Comparison of ENCODE assay signal across 28 cellular contexts in genomic region chr5:18985397-18985796, GRCh38.
DNase-seq lines count a peak whose midpoint lies in the region; ATAC-seq and TF ChIP-seq lines count a peak whose summit lies in the region.
"Had no signal": no experiment of that assay in that cellular context is flagged by ENCODE, and none has a peak within 500 bp of the region (broad histone marks: within the 10 kb centered on the region; RNA-seq: fewer than 3 reads in every experiment).

No MANE protein-coding gene starts in this region.

- H3K9me3 ChIP-seq in endodermal cell (ENCODE audit: control insufficient read depth, low read length) (peaks cover 16% of the 10 kb centered on the region), A673 (ENCODE audit: low read depth, low read length, poor library complexity, severe bottlenecking) (no peaks in the 10 kb centered on the region)
- H3K9me3 ChIP-seq: colonic mucosa, SJSA1, thoracic aorta had no signal

- DNase-seq in NCI-H146 (lab: John Stamatoyannopoulos, UW) = peak; percentile 1
- DNase-seq in NCI-H146 treated with DMSO at 0.1 percent for 48 hours (lab: John Stamatoyannopoulos, UW; ENCODE audit: unreplicated experiment) = no peak
- peak; percentile 27 for DNase-seq in NCI-H2081 treated with DMSO at 0.1 percent for 48 hours (lab: John Stamatoyannopoulos, UW)
- no peak for DNase-seq in endodermal cell
- peak; percentile 36 for DNase-seq in pons (ENCODE audit: low spot score)
- no peak for DNase-seq in A673 (ENCODE audit: low spot score)
- no peak for DNase-seq in MV-4-11 (lab: John Stamatoyannopoulos, UW)
- DNase-seq: activated CD4-positive, alpha-beta T cell treated with anti-CD3 and anti-CD28 coated beads for 1 hour; activated CD8-positive, alpha-beta T cell treated with anti-CD3 and anti-CD28 coated beads for 36 hours; CD4-positive, alpha-beta T cell; colonic mucosa; effector memory CD8-positive, alpha-beta T cell; foreskin fibroblast; heart left ventricle; left colon; MG63; NCI-H1436; NCI-H2171; NCI-H524; nucleus accumbens; stimulated activated naive CD8-positive, alpha-beta T cell treated with anti-CD3 and anti-CD28 coated beads, Interleukin-15, Interleukin-2, amounts not matched to agents 100 U/mL and 50 U/mL, for 24 hours had no signal

- H3K4me3 Mint-ChIP-seq in endodermal cell = no peak overlapping the region
- H3K4me3 Mint-ChIP-seq: activated CD8-positive, alpha-beta T cell treated with anti-CD3 and anti-CD28 coated beads for 36 hours; CD4-positive, alpha-beta T cell; effector memory CD8-positive, alpha-beta T cell; T-helper 1 cell treated with Interleukin-12 subunit alpha and Interleukin-12 subunit beta and Interleukin-4 antibody, amounts not matched to agents 30 μg/mL and 1 μg/mL, for 36 hours had no signal

- H3K4me1 ChIP-seq in endodermal cell (ENCODE audit: control insufficient read depth, insufficient read depth, low read length) (no peaks in the 10 kb centered on the region), A673 (ENCODE audit: insufficient read depth, low read length, poor library complexity, severe bottlenecking) (no peaks in the 10 kb centered on the region)
- H3K4me1 ChIP-seq: colonic mucosa, heart left ventricle, SJSA1 had no signal

- H3K4me3 ChIP-seq in endodermal cell (ENCODE audit: low read length) (no peak overlapping the region), A673 (ENCODE audit: low read depth, low read length, poor library complexity, severe bottlenecking) (no peak overlapping the region)
- H3K4me3 ChIP-seq: colonic mucosa, heart left ventricle, MG63, SJSA1, thoracic aorta had no signal

- H3K27ac Mint-ChIP-seq in endodermal cell = no peak overlapping the region
- H3K27ac Mint-ChIP-seq: activated CD8-positive, alpha-beta T cell treated with anti-CD3 and anti-CD28 coated beads for 36 hours; activated naive CD4-positive, alpha-beta T cell treated with anti-CD3 and anti-CD28 coated beads, Interleukin-2, amount 50 U/mL, for 72 hours; activated T-helper 2 cell treated with anti-CD3 and anti-CD28 coated beads, Interferon-gamma antibody, Interleukin-2, Interleukin-4, amounts not matched to agents 10 μg/mL and 5 μg/mL and 100 μg/mL, durations not matched to agents 14 hours and 24 hours and 36 hours; CD4-positive, alpha-beta T cell; effector memory CD8-positive, alpha-beta T cell; T-helper 1 cell treated with Interleukin-12 subunit alpha and Interleukin-12 subunit beta and Interleukin-4 antibody, amounts not matched to agents 30 μg/mL and 1 μg/mL, for 36 hours had no signal

- no peaks in the 10 kb centered on the region for H3K36me3 ChIP-seq in endodermal cell (ENCODE audit: control insufficient read depth, insufficient read depth, low read length)
- H3K36me3 ChIP-seq in A673 (ENCODE audit: insufficient read depth, low read length, poor library complexity, severe bottlenecking) = no peaks in the 10 kb centered on the region
- H3K36me3 ChIP-seq: colonic mucosa, heart left ventricle, MG63, SJSA1, thoracic aorta had no signal

- H3K9me3 Mint-ChIP-seq in endodermal cell = peaks cover 11% of the 10 kb centered on the region

- peaks cover 23% of the 10 kb centered on the region for H3K4me1 Mint-ChIP-seq in endodermal cell

- H3K27me3 ChIP-seq in endodermal cell (ENCODE audit: control insufficient read depth, insufficient read depth, low read length, poor library complexity, severe bottlenecking) (no peaks in the 10 kb centered on the region), A673 (replicated peaks; ENCODE audit: insufficient read depth, low read depth, low read length, poor library complexity) (no peaks in the 10 kb centered on the region)
- H3K27me3 ChIP-seq: colonic mucosa, heart left ventricle, MG63, SJSA1 had no signal

- intact Hi-C loops in A673 (cut with micrococcal nuclease; ENCODE audit: unreplicated experiment) = no loop called here

- TF ChIP-seq CTCF in endodermal cell (conservative IDR thresholded peaks at IDR 0.05) (no peak), A673 (conservative IDR thresholded peaks at IDR 0.05; ENCODE audit: low read depth, low read length) (no peak)

- H3K27me3 Mint-ChIP-seq in endodermal cell (ENCODE audit: insufficient read depth) = no peaks in the 10 kb centered on the region
- H3K27me3 Mint-ChIP-seq: activated CD8-positive, alpha-beta T cell treated with anti-CD3 and anti-CD28 coated beads for 36 hours; CD4-positive, alpha-beta T cell; effector memory CD8-positive, alpha-beta T cell had no signal

- 40 to 49% methylated on average over 3 to 5 of the region's 5 CpGs for WGBS in endodermal cell (ENCODE audit: insufficient coverage in 1 of 2, insufficient read length in 1 of 2), 2 experiments

- ATAC-seq in GM19035 (IDR thresholded peaks at IDR 0.05; ENCODE audit: unreplicated experiment) = no peak
- ATAC-seq: activated CD8-positive, alpha-beta T cell treated with anti-CD3 and anti-CD28 coated beads for 36 hours; activated naive CD4-positive, alpha-beta T cell treated with anti-CD3 and anti-CD28 coated beads, Interleukin-2, amount 50 U/mL, for 72 hours; effector memory CD8-positive, alpha-beta T cell; esophagus mucosa; heart left ventricle; left colon; stimulated activated naive CD8-positive, alpha-beta T cell treated with anti-CD3 and anti-CD28 coated beads, Interleukin-15, Interleukin-2, amounts not matched to agents 100 U/mL and 50 U/mL, for 24 hours had no signal

- BruUV-seq in A673 (replicated peaks; lab: Mats Ljungman, UMichigan) = no TSS peak

- no peak overlapping the region for H3K9ac ChIP-seq in endodermal cell (ENCODE audit: extremely low read depth, low read length, poor library complexity, severe bottlenecking)

- no peaks in the 10 kb centered on the region for H3K36me3 Mint-ChIP-seq in endodermal cell (ENCODE audit: low read depth)
- H3K36me3 Mint-ChIP-seq: activated naive CD4-positive, alpha-beta T cell treated with anti-CD3 and anti-CD28 coated beads, Interleukin-2, amount 50 U/mL, for 72 hours had no signal

- POLR2A ChIA-PET in A673 (lab: Charles Lee; ENCODE audit: low non-redundant PET) = no interaction called here

- CTCF ChIA-PET in A673 (lab: Charles Lee) = no interaction called here

- H3K27ac ChIP-seq in endodermal cell (ENCODE audit: low read depth, low read length) (peak overlapping the region; percentile 77), A673 (ENCODE audit: low read depth, low read length, poor library complexity, severe bottlenecking) (no peak overlapping the region)
- H3K27ac ChIP-seq: colonic mucosa, heart left ventricle, SJSA1, thoracic aorta had no signal

Comparison
In these comparisons a context has a peak if more than half of its experiments do, and no peak if none do; other contexts are left out.
1. DNase-seq: peak in NCI-H146 (single experiment), NCI-H2081 treated with DMSO at 0.1 percent for 48 hours (single experiment) and pons (single experiment); none in NCI-H146 treated with DMSO at 0.1 percent for 48 hours (single experiment), endodermal cell (single experiment), A673 (single experiment) and MV-4-11 (single experiment).